ENCODE assay signal across 19 cellular contexts in the genomic region with DNA sequence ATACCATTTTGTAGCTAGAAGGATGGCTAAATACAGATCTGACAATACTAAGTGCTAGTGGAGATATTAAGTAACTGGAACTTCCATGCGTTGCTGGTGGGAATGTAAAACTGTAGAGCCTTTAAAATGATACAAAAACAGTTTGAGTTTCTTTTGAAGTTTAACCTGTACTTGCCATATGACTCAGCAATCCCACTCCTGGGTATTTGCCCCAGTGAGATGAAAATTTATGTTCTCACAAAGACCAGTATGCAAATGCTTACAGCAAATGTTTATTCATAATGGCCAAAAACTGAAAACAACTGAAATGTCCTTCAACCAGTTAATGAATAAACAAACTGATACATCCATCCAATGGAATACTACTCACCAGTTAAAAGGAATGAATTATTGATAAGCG.
DNase-seq lines count a peak whose midpoint lies in the region; ATAC-seq, FAIRE-seq and TF ChIP-seq lines count a peak whose summit lies in the region.
"Had no signal": no experiment of that assay in that cellular context is flagged by ENCODE, and none has a peak within 500 bp of the region (broad histone marks: within the 10 kb centered on the region; RNA-seq: fewer than 3 reads in every experiment).

No MANE protein-coding gene starts in this region.

- SMC1A ChIA-PET in GM12878 (lab: Charles Lee; ENCODE audit: uncharacterized antibody, unreplicated experiment) = no interaction called here

- H3K9ac ChIP-seq in GM12878 (ENCODE audit: control insufficient read depth, insufficient read depth, low read length) = no peak overlapping the region

- DNase-seq in GM12878 (ENCODE audit: low read depth, low spot score) = no peak
- DNase-seq in testis = no peak
- DNase-seq: C1 segment of cervical spinal cord; Calu3; CD4-positive, alpha-beta memory T cell; COR-L47; DMS153; DND-41; GOT3; HFFc6 had no signal

- TF ChIP-seq CTCF in GM12878 (IDR thresholded peaks at IDR 0.05 in 2 of 3, conservative IDR thresholded peaks at IDR 0.05 in 1 of 3; ENCODE audit: control insufficient read depth in 2 of 3, extremely low read depth in 1 of 3, insufficient read depth in 1 of 3, low read depth in 3 of 3, low read length in 3 of 3) (no peak), testis (IDR thresholded peaks at IDR 0.05) (no peak)

- H3K36me3 ChIP-seq in GM12878 (ENCODE audit: control insufficient read depth in 2 of 2, insufficient read depth in 2 of 2, low read length in 1 of 2) = no peaks in the 10 kb centered on the region
- no peaks in the 10 kb centered on the region for H3K36me3 ChIP-seq in testis (ENCODE audit: low read depth, missing control alignments)
- H3K36me3 ChIP-seq: HAP-1 had no signal

- no TSS peak for BruUV-seq in GM12878 (replicated peaks; lab: Mats Ljungman, UMichigan)

- H3K9me3 ChIP-seq in GM12878 (replicated peaks; ENCODE audit: control insufficient read depth, insufficient read depth, low read length) (no peaks in the 10 kb centered on the region), testis (no peaks in the 10 kb centered on the region)
- H3K9me3 ChIP-seq: HAP-1 had no signal

- peak; percentile 53 for ATAC-seq in GM18499 (IDR thresholded peaks at IDR 0.05; ENCODE audit: insufficient read depth, unreplicated experiment)
- peak; percentile 49 for ATAC-seq in GM18867 (IDR thresholded peaks at IDR 0.05; ENCODE audit: unreplicated experiment)
- ATAC-seq in HG02759 (IDR thresholded peaks at IDR 0.05; ENCODE audit: unreplicated experiment) = peak; percentile 54
- ATAC-seq in GM12878 = no peak
- no peak for ATAC-seq in GM18517 (IDR thresholded peaks at IDR 0.05; ENCODE audit: unreplicated experiment)
- no peak for ATAC-seq in GM21528 (IDR thresholded peaks at IDR 0.05; ENCODE audit: low FRiP score, unreplicated experiment)

- TF ChIP-seq POLR2A in GM12878 (IDR thresholded peaks at IDR 0.05; ENCODE audit: low read depth, low read length) = no peak
- TF ChIP-seq POLR2A in testis (IDR thresholded peaks at IDR 0.05) = no peak

- no peaks in the 10 kb centered on the region for H3K27me3 ChIP-seq in GM12878 (replicated peaks in 1 of 2; ENCODE audit: control insufficient read depth in 2 of 2, insufficient read depth in 2 of 2, low read length in 1 of 2)
- no peaks in the 10 kb centered on the region for H3K27me3 ChIP-seq in testis

- H3K27ac ChIP-seq in GM12878 (ENCODE audit: control insufficient read depth, insufficient read depth) (no peak overlapping the region), testis (no peak overlapping the region)

- no peak for TF ChIP-seq RAD21 in GM12878 (IDR thresholded peaks at IDR 0.05; ENCODE audit: insufficient read depth, low read depth, low read length)

- no peak overlapping the region for H2AFZ ChIP-seq in GM12878 (ENCODE audit: control insufficient read depth, low read depth, low read length)

- intact Hi-C loops in GM12878 (cut with micrococcal nuclease; ENCODE audit: unreplicated experiment) (no loop called here), testis (cut with DNase I; ENCODE audit: low total_unique reads) (no loop called here)

- RAD21 ChIA-PET in GM12878 (lab: Charles Lee; ENCODE audit: unreplicated experiment) = no interaction called here

- POLR2A ChIA-PET in GM12878 (lab: Charles Lee) = no interaction called here

- CTCF ChIA-PET in GM12878 (lab: Yijun Ruan, JAX) = interaction anchor here (1.9 kb wide), 1 partner anchor 50 kb away, joined by 5 read pairs; no protein-coding TSS in a partner anchor

- H3K4me3 ChIP-seq in GM12878 (no peak overlapping the region), testis (no peak overlapping the region)
- H3K4me3 ChIP-seq: HAP-1 had no signal

- FAIRE-seq in GM12878 (lab: Jason Lieb, UNC) = no peak
- FAIRE-seq: G401.6, GM18507, H54 had no signal

- TF ChIP-seq EP300 in GM12878 (IDR thresholded peaks at IDR 0.05; ENCODE audit: borderline replicate concordance in 1 of 2, control insufficient read depth in 1 of 2, low read depth in 2 of 2, low read length in 2 of 2) = no peak

- 21% methylated on average over 2 of the region's 2 CpGs for WGBS in GM12878 (ENCODE audit: insufficient coverage, insufficient replicate concordance, low lambda C conversion rate, missing lambda C conversion rate)
- WGBS in testis, 2 donors = 91 to 93% methylated on average over 2 of the region's 2 CpGs

- H3K4me1 ChIP-seq in GM12878 (ENCODE audit: control insufficient read depth, insufficient read depth, low read length) = no peaks in the 10 kb centered on the region
- no peaks in the 10 kb centered on the region for H3K4me1 ChIP-seq in testis
- H3K4me1 ChIP-seq: HAP-1 had no signal

- H4K20me1 ChIP-seq in GM12878 (ENCODE audit: control insufficient read depth, insufficient read depth) = no peaks in the 10 kb centered on the region

- H3K4me2 ChIP-seq in GM12878 (ENCODE audit: control insufficient read depth, insufficient read depth) = no peak overlapping the region

- no peaks in the 10 kb centered on the region for H3K79me2 ChIP-seq in GM12878 (ENCODE audit: control insufficient read depth, insufficient read depth, low read length)

- in situ Hi-C loops in GM12878 (cut with MboI) = loop anchor here (25.0 kb wide), 1 partner anchor 1541 kb away; no protein-coding TSS in a partner anchor

TF ChIP-seq in GM12878, 131 proteins besides CTCF, POLR2A, EP300 and RAD21:
- TF ChIP-seq NFIC (IDR thresholded peaks at IDR 0.05; ENCODE audit: low read depth, low read length) (no peak), TCF7 (IDR thresholded peaks at IDR 0.05; ENCODE audit: borderline replicate concordance) (0 out of 2 replicates have a peak, but pooled peaks have one; percentile 22), SUPT20H (IDR thresholded peaks at IDR 0.05; ENCODE audit: borderline replicate concordance, control insufficient read depth, low read depth, low read length) (no peak)
TF ChIP-seq in GM12878: peak in this region for 1.

Comparison
In these comparisons a context has a peak if more than half of its experiments do, and no peak if none do; other contexts are left out.
1. ATAC-seq: peak in GM18499 (single experiment), GM18867 (single experiment) and HG02759 (single experiment); none in GM12878 (single experiment), GM18517 (single experiment) and GM21528 (single experiment).